ENCODE assay signal across 22 cellular contexts in the genomic region with DNA sequence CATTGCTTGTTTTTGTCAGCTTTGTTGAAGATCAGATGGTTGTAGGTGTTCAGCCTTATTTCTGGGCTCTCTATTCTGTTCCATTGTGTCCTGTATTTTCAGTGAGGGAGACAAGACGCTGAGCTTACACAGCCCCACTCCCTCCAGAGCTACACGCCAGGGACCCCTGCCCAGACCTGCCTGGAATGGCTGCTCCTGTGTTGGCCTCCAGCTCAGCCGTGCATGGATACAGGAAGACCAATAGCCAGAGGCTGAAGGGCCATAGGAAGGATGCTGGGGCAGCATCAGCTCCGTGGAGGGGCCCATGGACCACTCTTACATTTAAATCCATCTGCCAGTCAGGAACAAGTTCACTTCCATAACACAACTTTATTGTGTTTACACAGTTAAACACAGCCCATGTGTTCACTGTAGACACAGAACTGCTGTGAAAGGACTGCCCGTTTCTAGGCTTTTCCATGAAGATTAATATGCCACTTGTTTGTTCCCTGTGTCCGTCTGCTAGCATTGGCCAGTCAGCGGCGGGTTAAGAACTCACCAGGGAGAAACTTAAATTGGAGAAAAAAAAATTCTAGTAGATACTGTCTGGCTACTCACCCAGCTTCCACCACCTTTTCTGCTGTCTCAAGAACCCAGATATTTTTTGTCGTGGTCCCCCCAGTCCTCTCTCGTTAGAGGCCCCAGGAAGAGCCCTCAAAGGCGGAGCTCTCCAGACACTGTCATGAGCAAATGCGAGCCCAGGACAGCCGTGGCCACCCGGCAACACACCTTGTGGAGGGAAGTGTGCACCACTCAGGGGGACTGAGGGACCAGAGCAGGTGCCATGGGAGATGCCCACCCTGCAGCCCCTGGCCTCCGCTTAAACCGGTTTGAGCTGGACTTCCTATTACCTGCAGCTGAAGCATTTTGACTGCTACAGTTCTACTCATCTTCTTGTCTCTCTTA.
A peak's percentile ranks its signal among the peaks of the same experiment; 100 is the strongest.
DNase-seq lines count a peak whose midpoint lies in the region; ATAC-seq and TF ChIP-seq lines count a peak whose summit lies in the region.
"Had no signal": no experiment of that assay in that cellular context is flagged by ENCODE, and none has a peak within 500 bp of the region (broad histone marks: within the 10 kb centered on the region; RNA-seq: fewer than 3 reads in every experiment).

No MANE protein-coding gene starts in this region.

- H3K27ac ChIP-seq in RWPE1 (peak overlapping the region; percentile 89), lower lobe of right lung (peak overlapping the region; percentile 36), gastrocnemius medialis (peak overlapping the region in 3 of 4 donors; percentile 72 to 82 (median 80))
- H3K27ac ChIP-seq: A549 had no signal

- H3K4me3 ChIP-seq in lower lobe of right lung: no peak overlapping the region
- H3K4me3 ChIP-seq in gastrocnemius medialis: no peak overlapping the region
- no peak overlapping the region for H3K4me3 ChIP-seq in Caco-2 (ENCODE audit: low read depth, low read length)
- H3K4me3 ChIP-seq: A549, ascending aorta, lung had no signal

- H3K9me3 ChIP-seq in lower lobe of right lung (no peaks in the 10 kb centered on the region), gastrocnemius medialis (no peaks in the 10 kb centered on the region), Caco-2 (no peaks in the 10 kb centered on the region)
- H3K9me3 ChIP-seq: A549, ascending aorta had no signal

- H3K27me3 ChIP-seq in lower lobe of right lung (ENCODE audit: low read depth): no peaks in the 10 kb centered on the region
- no peaks in the 10 kb centered on the region for H3K27me3 ChIP-seq in gastrocnemius medialis
- H3K27me3 ChIP-seq in Caco-2 (replicated peaks; ENCODE audit: control insufficient read depth, insufficient read depth, low read length): no peaks in the 10 kb centered on the region
- H3K27me3 ChIP-seq: ascending aorta had no signal

- peak; percentile 29 for DNase-seq in activated T-cell treated with anti-CD3 and anti-CD28 coated beads, Interleukin-2, amount 50 U/mL, for 24 hours
- no peak for DNase-seq in activated T-cell treated with anti-CD3 and anti-CD28 coated beads, Interleukin-2, amount 50 U/mL, for 72 hours
- DNase-seq in RWPE1 (ENCODE audit: low spot score) (no peak), lower lobe of right lung (no peak), gastrocnemius medialis (no peak), UCSD-AML1 (lab: John Stamatoyannopoulos, UW; ENCODE audit: unreplicated experiment) (no peak), Caco-2 (no peak)
- DNase-seq: activated CD4-positive, alpha-beta T cell treated with anti-CD3 and anti-CD28 coated beads for 36 hours; activated naive CD4-positive, alpha-beta T cell treated with Interleukin-2 at 50 U/mL for 16 hours; Calu3; central memory CD4-positive, alpha-beta T cell; NCI-H1092 treated with DMSO at 0.1 percent for 48 hours; NCI-H1930; NCI-H2227 treated with DMSO at 0.1 percent for 48 hours; NCI-H774; SHP77 treated with DMSO at 0.1 percent for 48 hours; SW 1271 had no signal

- H3K4me1 Mint-ChIP-seq in activated T-cell treated with anti-CD3 and anti-CD28 coated beads, Interleukin-2, amount 50 U/mL, for 24 hours (ENCODE audit: low read depth): peaks cover 65% of the 10 kb centered on the region
- H3K4me1 Mint-ChIP-seq in activated T-cell treated with anti-CD3 and anti-CD28 coated beads, Interleukin-2, amount 50 U/mL, for 72 hours (ENCODE audit: low read depth): peaks cover 54% of the 10 kb centered on the region
- H3K4me1 Mint-ChIP-seq in Caco-2 (ENCODE audit: low read depth, unreplicated experiment): no peaks in the 10 kb centered on the region

- in situ Hi-C loops in gastrocnemius medialis (cut with MboI; ENCODE audit: low sequenced_read_pairs in 4 of 4): loop anchor here in 2 of 4 donors (25.0 kb wide), 1 partner anchor 289 kb away; no protein-coding TSS in a partner anchor

- TF ChIP-seq CTCF in RWPE1 (conservative IDR thresholded peaks at IDR 0.05; ENCODE audit: low read depth) (no peak), lower lobe of right lung (IDR thresholded peaks at IDR 0.05) (no peak), gastrocnemius medialis (IDR thresholded peaks at IDR 0.05 in 4 of 5, conservative IDR thresholded peaks at IDR 0.05 in 1 of 5) (no peak), Caco-2 (IDR thresholded peaks at IDR 0.05; ENCODE audit: insufficient read depth in 1 of 2, low read depth in 1 of 2, low read length in 1 of 2, severe bottlenecking in 1 of 2, unreplicated experiment in 1 of 2) (no peak)

- H3K36me3 ChIP-seq in lower lobe of right lung (no peaks in the 10 kb centered on the region), gastrocnemius medialis (no peaks in the 10 kb centered on the region), Caco-2 (ENCODE audit: control insufficient read depth, insufficient read depth, low read length) (no peaks in the 10 kb centered on the region)
- H3K36me3 ChIP-seq: ascending aorta had no signal

- H3K27ac Mint-ChIP-seq in activated T-cell treated with anti-CD3 and anti-CD28 coated beads, Interleukin-2, amount 50 U/mL, for 24 hours: peak overlapping the region; percentile 13
- H3K27ac Mint-ChIP-seq in activated T-cell treated with anti-CD3 and anti-CD28 coated beads, Interleukin-2, amount 50 U/mL, for 72 hours: no peak overlapping the region
- H3K27ac Mint-ChIP-seq in Caco-2 (ENCODE audit: unreplicated experiment): no peak overlapping the region
- H3K27ac Mint-ChIP-seq: activated CD4-positive, alpha-beta T cell treated with anti-CD3 and anti-CD28 coated beads for 36 hours; B cell had no signal

- no peak for TF ChIP-seq POLR2A in gastrocnemius medialis (IDR thresholded peaks at IDR 0.05)

- no peaks in the 10 kb centered on the region for H3K36me3 Mint-ChIP-seq in activated T-cell treated with anti-CD3 and anti-CD28 coated beads, Interleukin-2, amount 50 U/mL, for 24 hours (ENCODE audit: low read depth)
- H3K36me3 Mint-ChIP-seq in activated T-cell treated with anti-CD3 and anti-CD28 coated beads, Interleukin-2, amount 50 U/mL, for 72 hours (ENCODE audit: insufficient read depth in 2 of 2): peaks cover 0 to 3% of the 10 kb centered on the region in 2 donors
- H3K36me3 Mint-ChIP-seq in Caco-2 (ENCODE audit: insufficient read depth, unreplicated experiment): no peaks in the 10 kb centered on the region

- no peaks in the 10 kb centered on the region for H3K27me3 Mint-ChIP-seq in activated T-cell treated with anti-CD3 and anti-CD28 coated beads, Interleukin-2, amount 50 U/mL, for 24 hours
- H3K27me3 Mint-ChIP-seq in activated T-cell treated with anti-CD3 and anti-CD28 coated beads, Interleukin-2, amount 50 U/mL, for 72 hours (ENCODE audit: low read depth): no peaks in the 10 kb centered on the region
- no peaks in the 10 kb centered on the region for H3K27me3 Mint-ChIP-seq in Caco-2 (ENCODE audit: insufficient read depth, unreplicated experiment)
- H3K27me3 Mint-ChIP-seq: B cell had no signal

- CTCF ChIA-PET in RWPE1 (lab: Yijun Ruan, JAX) (interaction anchor here (1.2 kb wide), 1 partner anchor 14 kb away, joined by 4 read pairs; no protein-coding TSS in a partner anchor), Caco-2 (lab: Charles Lee) (no interaction called here)

- intact Hi-C loops in lower lobe of right lung (cut with DNase I): no loop called here
- intact Hi-C loops in gastrocnemius medialis (cut with DNase I; ENCODE audit: low total_unique reads): no loop called here
- intact Hi-C loops in Caco-2 (cut with micrococcal nuclease; ENCODE audit: unreplicated experiment): no loop called here

- POLR2A ChIA-PET in RWPE1 (lab: Yijun Ruan, JAX; ENCODE audit: low non-redundant PET): no interaction called here
- POLR2A ChIA-PET in Caco-2 (lab: Charles Lee): no interaction called here

- H3K9me3 Mint-ChIP-seq in activated T-cell treated with anti-CD3 and anti-CD28 coated beads, Interleukin-2, amount 50 U/mL, for 24 hours: peaks cover 7% of the 10 kb centered on the region
- peaks cover 2 to 3% of the 10 kb centered on the region in 2 donors for H3K9me3 Mint-ChIP-seq in activated T-cell treated with anti-CD3 and anti-CD28 coated beads, Interleukin-2, amount 50 U/mL, for 72 hours
- no peaks in the 10 kb centered on the region for H3K9me3 Mint-ChIP-seq in Caco-2 (ENCODE audit: unreplicated experiment)

- H3K4me3 Mint-ChIP-seq in activated T-cell treated with anti-CD3 and anti-CD28 coated beads, Interleukin-2, amount 50 U/mL, for 24 hours: no peak overlapping the region
- no peak overlapping the region for H3K4me3 Mint-ChIP-seq in activated T-cell treated with anti-CD3 and anti-CD28 coated beads, Interleukin-2, amount 50 U/mL, for 72 hours
- no peak overlapping the region for H3K4me3 Mint-ChIP-seq in Caco-2 (ENCODE audit: unreplicated experiment)
- H3K4me3 Mint-ChIP-seq: activated CD4-positive, alpha-beta T cell treated with anti-CD3 and anti-CD28 coated beads for 36 hours had no signal

- no peak for ATAC-seq in activated T-cell treated with anti-CD3 and anti-CD28 coated beads, Interleukin-2, amount 50 U/mL, for 72 hours (replicated peaks in 1 of 2)
- no peak for ATAC-seq in lower lobe of right lung
- no peak for ATAC-seq in gastrocnemius medialis
- ATAC-seq in GM21367 (IDR thresholded peaks at IDR 0.05; ENCODE audit: unreplicated experiment): no peak
- ATAC-seq: A549; activated CD4-positive, alpha-beta T cell treated with anti-CD3 and anti-CD28 coated beads for 36 hours had no signal

- no TSS peak for BruUV-seq in Caco-2 (replicated peaks; lab: Mats Ljungman, UMichigan)

- H3K4me1 ChIP-seq in lower lobe of right lung (peaks cover 27% of the 10 kb centered on the region), gastrocnemius medialis (peaks cover 12 to 15% of the 10 kb centered on the region in 2 donors), Caco-2 (no peaks in the 10 kb centered on the region)

Comparison
In these comparisons a context has a peak if more than half of its experiments do, and no peak if none do; other contexts are left out.
1. H3K27ac ChIP-seq: peak in every context shown above with its lines; median percentile 89 in RWPE1; 80 in gastrocnemius medialis; 36 in lower lobe of right lung.